In genomic region chr14:103629503-103630121, GRCh38 we compare ENCODE assay signal across 8 cellular contexts. TPM values are rescaled to one million over a fixed set of nuclear protein-coding genes. Genes with fewer than 3 reads are reported as not detected.
DNase-seq lines count a peak whose midpoint lies in the region; ATAC-seq and TF ChIP-seq lines count a peak whose summit lies in the region.

No MANE protein-coding gene starts in this region.

- H3K9ac ChIP-seq in muscle layer of colon (ENCODE audit: low read length) = peak overlapping the region; percentile 9

- no peaks in the 10 kb centered on the region for H3K9me3 ChIP-seq in muscle layer of colon (ENCODE audit: low read length)

- H3K27ac ChIP-seq in muscle layer of colon (ENCODE audit: low read depth, low read length) (peak overlapping the region; percentile 100), temporal lobe (ENCODE audit: low read depth, low read length) (peak overlapping the region; percentile 95)

- H3K36me3 ChIP-seq in muscle layer of colon (ENCODE audit: insufficient read depth, low read length) = peaks cover 5% of the 10 kb centered on the region

- no peak for TF ChIP-seq POLR2A in erythroblast (IDR thresholded peaks at IDR 0.05; ENCODE audit: low read length)

- no peaks in the 10 kb centered on the region for H3K27me3 ChIP-seq in muscle layer of colon (ENCODE audit: control insufficient read depth in 1 of 2, insufficient read depth in 2 of 2, low read length in 2 of 2)

- peak overlapping the region; percentile 72 for H3K4me3 ChIP-seq in Jurkat, Clone E6-1 (ENCODE audit: low read length)
- peak overlapping the region; percentile 49 to 81 for H3K4me3 ChIP-seq in muscle layer of colon (ENCODE audit: low read depth in 1 of 2, low read length in 2 of 2)

- DNase-seq in COLO829 (ENCODE audit: low spot score) = peak; percentile 6
- DNase-seq in Jurkat, Clone E6-1 (ENCODE audit: low read depth, low spot score) = no peak
- DNase-seq in activated CD8-positive, alpha-beta memory T cell treated with anti-CD3 and anti-CD28 coated beads for 24 hours = peak; percentile 78
- DNase-seq in erythroblast (lab: John Stamatoyannopoulos, UW) = peak; percentile 54 to 68
- no peak for DNase-seq in SK-N-DZ (ENCODE audit: low spot score)

- peaks cover 39% of the 10 kb centered on the region for H3K4me1 ChIP-seq in muscle layer of colon (ENCODE audit: insufficient read depth, low read length)

- peak; percentile 20 for ATAC-seq in GM21360 (IDR thresholded peaks at IDR 0.05; ENCODE audit: unreplicated experiment)

RNA-seq across cellular contexts. Expression of gene KLC1, which starts 0.6 kb away (rescaled TPM):
- 62.6 TPM for polyA plus RNA-seq in Jurkat, Clone E6-1 (2012; ENCODE audit: insufficient read depth, insufficient read length)
- total RNA-seq in temporal lobe = 412 TPM
- polyA plus RNA-seq in SK-N-DZ (2014; cell fraction: cytosol; rRNA removed) = 159 and 164 TPM in 2 replicates
- polyA plus RNA-seq in SK-N-DZ (2014; cell fraction: nucleus; rRNA removed) = 125 and 134 TPM in 2 replicates

Comparison
In these comparisons a context has a peak if more than half of its experiments do, and no peak if none do; other contexts are left out.
1. DNase-seq: peak in COLO829 (single experiment), activated CD8-positive, alpha-beta memory T cell treated with anti-CD3 and anti-CD28 coated beads for 24 hours (single experiment) and erythroblast (2 of 2); none in Jurkat, Clone E6-1 (single experiment) and SK-N-DZ (single experiment).